Comparison of ENCODE assay signal across 8 cellular contexts in genomic region chr1:159945483-159946241, GRCh38. TPM values are rescaled to one million over a fixed set of nuclear protein-coding genes. Genes with fewer than 3 reads are reported as not detected.
A peak's percentile ranks its signal among the peaks of the same experiment; 100 is the strongest.
DNase-seq lines count a peak whose midpoint lies in the region; ATAC-seq, FAIRE-seq and TF ChIP-seq lines count a peak whose summit lies in the region.

A gene with protein sequence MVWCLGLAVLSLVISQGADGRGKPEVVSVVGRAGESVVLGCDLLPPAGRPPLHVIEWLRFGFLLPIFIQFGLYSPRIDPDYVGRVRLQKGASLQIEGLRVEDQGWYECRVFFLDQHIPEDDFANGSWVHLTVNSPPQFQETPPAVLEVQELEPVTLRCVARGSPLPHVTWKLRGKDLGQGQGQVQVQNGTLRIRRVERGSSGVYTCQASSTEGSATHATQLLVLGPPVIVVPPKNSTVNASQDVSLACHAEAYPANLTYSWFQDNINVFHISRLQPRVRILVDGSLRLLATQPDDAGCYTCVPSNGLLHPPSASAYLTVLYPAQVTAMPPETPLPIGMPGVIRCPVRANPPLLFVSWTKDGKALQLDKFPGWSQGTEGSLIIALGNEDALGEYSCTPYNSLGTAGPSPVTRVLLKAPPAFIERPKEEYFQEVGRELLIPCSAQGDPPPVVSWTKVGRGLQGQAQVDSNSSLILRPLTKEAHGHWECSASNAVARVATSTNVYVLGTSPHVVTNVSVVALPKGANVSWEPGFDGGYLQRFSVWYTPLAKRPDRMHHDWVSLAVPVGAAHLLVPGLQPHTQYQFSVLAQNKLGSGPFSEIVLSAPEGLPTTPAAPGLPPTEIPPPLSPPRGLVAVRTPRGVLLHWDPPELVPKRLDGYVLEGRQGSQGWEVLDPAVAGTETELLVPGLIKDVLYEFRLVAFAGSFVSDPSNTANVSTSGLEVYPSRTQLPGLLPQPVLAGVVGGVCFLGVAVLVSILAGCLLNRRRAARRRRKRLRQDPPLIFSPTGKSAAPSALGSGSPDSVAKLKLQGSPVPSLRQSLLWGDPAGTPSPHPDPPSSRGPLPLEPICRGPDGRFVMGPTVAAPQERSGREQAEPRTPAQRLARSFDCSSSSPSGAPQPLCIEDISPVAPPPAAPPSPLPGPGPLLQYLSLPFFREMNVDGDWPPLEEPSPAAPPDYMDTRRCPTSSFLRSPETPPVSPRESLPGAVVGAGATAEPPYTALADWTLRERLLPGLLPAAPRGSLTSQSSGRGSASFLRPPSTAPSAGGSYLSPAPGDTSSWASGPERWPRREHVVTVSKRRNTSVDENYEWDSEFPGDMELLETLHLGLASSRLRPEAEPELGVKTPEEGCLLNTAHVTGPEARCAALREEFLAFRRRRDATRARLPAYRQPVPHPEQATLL (minus strand): TSS chr1:159945613. CDS start chr1:159943454, 2,159 bp downstream.

- H2AFZ ChIP-seq in neuronal stem cell (ENCODE audit: low read length) = peak within 1 kb of the TSS; percentile 98

- H3K23ac ChIP-seq in neuronal stem cell (ENCODE audit: low read depth, low read length, poor library complexity) = peak within 1 kb of the TSS; percentile 6

- POLR2A ChIA-PET in Panc1 (lab: Charles Lee) = no interaction called here

- no CpG with 5 or more reads among the region's 58 CpGs for WGBS in neuronal stem cell (ENCODE audit: extremely low coverage in 2 of 2, insufficient read length in 2 of 2, insufficient replicate concordance in 1 of 2), 2 donors

- CTCF ChIA-PET in Panc1 (lab: Charles Lee) = no interaction called here

- H3K79me1 ChIP-seq in neuronal stem cell (ENCODE audit: low read depth, low read length) = peaks cover 10% of the 10 kb centered on the region

- no peak within 1 kb of the TSS for H4K8ac ChIP-seq in neuronal stem cell (ENCODE audit: low read depth, low read length)

- BruUV-seq in Panc1 (replicated peaks; lab: Mats Ljungman, UMichigan) = no TSS peak

- peak within 1 kb of the TSS; percentile 66 for H2BK15ac ChIP-seq in neuronal stem cell (ENCODE audit: low read length)

- H3K9ac ChIP-seq in ES-I3 (ENCODE audit: low read depth, low read length) = peak within 1 kb of the TSS; percentile 57
- H3K9ac ChIP-seq in neuronal stem cell (ENCODE audit: low read depth, low read length, poor library complexity) = peak within 1 kb of the TSS; percentile 82
- H3K9ac ChIP-seq in stomach smooth muscle (ENCODE audit: low read length in 2 of 2) = peak within 1 kb of the TSS in 1 of 2 donors; percentile 21

- H4K91ac ChIP-seq in neuronal stem cell (ENCODE audit: low read depth, low read length, poor library complexity) = no peak within 1 kb of the TSS

- peak within 1 kb of the TSS; percentile 41 for H2BK12ac ChIP-seq in neuronal stem cell (ENCODE audit: low read length)

- H3K27ac ChIP-seq in Panc1 (ENCODE audit: low read length) (no peak within 1 kb of the TSS), neuronal stem cell (replicated peaks; ENCODE audit: low read length) (no peak within 1 kb of the TSS), stomach smooth muscle (ENCODE audit: low read length) (no peak within 1 kb of the TSS)

- intact Hi-C loops in Panc1 (cut with micrococcal nuclease; ENCODE audit: unreplicated experiment) = no loop called here

- ATAC-seq in Panc1 = peak; percentile 88

- peak within 1 kb of the TSS; percentile 71 for H3K4me2 ChIP-seq in neuronal stem cell (ENCODE audit: insufficient read depth, low read length, poor library complexity, severe bottlenecking)

- H3K36me3 ChIP-seq in ES-I3 (ENCODE audit: insufficient read depth, low read length) (no peaks in the 10 kb centered on the region), Panc1 (ENCODE audit: control insufficient read depth, insufficient read depth, low read length) (peaks cover 2% of the 10 kb centered on the region; the same call in 1 of the 2 replicates), neuronal stem cell (replicated peaks in 1 of 2; ENCODE audit: control insufficient read depth in 2 of 2, insufficient read depth in 2 of 2, low read length in 2 of 2) (no peaks in the 10 kb centered on the region), stomach smooth muscle (ENCODE audit: control insufficient read depth in 2 of 2, insufficient read depth in 2 of 2, low read length in 2 of 2) (no peaks in the 10 kb centered on the region)

- TF ChIP-seq CTCF in Panc1 (IDR thresholded peaks at IDR 0.05) = peak; percentile 68; the same call in 1 of the 2 replicates

- H2BK120ac ChIP-seq in neuronal stem cell (ENCODE audit: low read depth, low read length) = peak within 1 kb of the TSS; percentile 33

- H2AK5ac ChIP-seq in neuronal stem cell (ENCODE audit: low read depth, low read length) = peak within 1 kb of the TSS; percentile 66

- H3K18ac ChIP-seq in neuronal stem cell (ENCODE audit: low read length) = peak within 1 kb of the TSS; percentile 92

- H3K4me1 ChIP-seq in ES-I3 (ENCODE audit: insufficient read depth, low read length) = no peaks in the 10 kb centered on the region
- H3K4me1 ChIP-seq in Panc1 (ENCODE audit: control insufficient read depth, insufficient read depth, low read length) = peaks cover 3% of the 10 kb centered on the region
- peaks cover 19 to 36% of the 10 kb centered on the region in 2 donors for H3K4me1 ChIP-seq in neuronal stem cell (ENCODE audit: control insufficient read depth in 2 of 2, insufficient read depth in 1 of 2, low read depth in 1 of 2, low read length in 2 of 2)
- peaks cover 13% of the 10 kb centered on the region for H3K4me1 ChIP-seq in stomach smooth muscle (ENCODE audit: control insufficient read depth, insufficient read depth, low read length)

- in situ Hi-C loops in Panc1 (cut with HindIII; ENCODE audit: low pct_unique_long_range_greater_than_20kb, low sequenced_read_pairs) = no loop called here

- peak; percentile 79 for DNase-seq in HuH-7.5 (ENCODE audit: low spot score)
- DNase-seq in Panc1 (ENCODE audit: low read depth, low spot score) = no peak
- peak; percentile 67 for DNase-seq in activated gamma-delta T cell treated with anti-CD3 and anti-CD28 coated beads, Interleukin-2, amount 50 U/mL, for 16 hours (ENCODE audit: low read depth)
- DNase-seq in germinal center (ENCODE audit: low spot score) = peak; percentile 53
- DNase-seq in neuronal stem cell (ENCODE audit: low spot score) = peak; percentile 93
- DNase-seq in RCC 7860 (ENCODE audit: low spot score) = no peak

- no peak within 1 kb of the TSS for H2BK5ac ChIP-seq in neuronal stem cell (ENCODE audit: low read length)

- H3K4me3 ChIP-seq in Panc1 (ENCODE audit: low read depth in 2 of 2, low read length in 2 of 2) (peak within 1 kb of the TSS; percentile 8 to 36; a peak in 2 of 4 replicates), neuronal stem cell (ENCODE audit: low read length in 2 of 2) (peak within 1 kb of the TSS; percentile 78 to 83), stomach smooth muscle (ENCODE audit: low read length in 2 of 2) (peak within 1 kb of the TSS; percentile 56 to 72)

- peaks cover 16% of the 10 kb centered on the region for H3K27me3 ChIP-seq in Panc1 (ENCODE audit: control insufficient read depth, insufficient read depth, low read length)
- peaks cover 0 to 45% (median 0%) of the 10 kb centered on the region in 3 experiments for H3K27me3 ChIP-seq in neuronal stem cell (ENCODE audit: control insufficient read depth in 3 of 3, insufficient read depth in 3 of 3, low read depth in 1 of 3, low read length in 3 of 3)
- H3K27me3 ChIP-seq in stomach smooth muscle (ENCODE audit: control insufficient read depth in 1 of 2, insufficient read depth in 2 of 2, low read length in 2 of 2) = peaks cover 0 to 16% of the 10 kb centered on the region in 2 donors

- H3K9me3 ChIP-seq in ES-I3 (ENCODE audit: control insufficient read depth, insufficient read depth, low read length) (no peaks in the 10 kb centered on the region), Panc1 (ENCODE audit: control insufficient read depth, insufficient read depth, low read depth, low read length) (no peaks in the 10 kb centered on the region), neuronal stem cell (replicated peaks in 1 of 2; ENCODE audit: control insufficient read depth in 2 of 2, insufficient read depth in 1 of 2, low read depth in 1 of 2, low read length in 2 of 2) (no peaks in the 10 kb centered on the region), stomach smooth muscle (ENCODE audit: control insufficient read depth in 2 of 2, low read length in 2 of 2) (no peaks in the 10 kb centered on the region)

- H3K14ac ChIP-seq in neuronal stem cell (ENCODE audit: low read length) = no peak within 1 kb of the TSS

- no peak within 1 kb of the TSS for H3K4ac ChIP-seq in neuronal stem cell (ENCODE audit: low read length)

- FAIRE-seq in RCC 7860 (lab: Jason Lieb, UNC) = no peak

RNA-seq across cellular contexts. Expression of the gene that starts here (rescaled TPM):
- 0.51 TPM for total RNA-seq in Panc1 (2021; ENCODE audit: unreplicated experiment)
- 0.44 TPM for polyA plus RNA-seq in Panc1 (2012; ENCODE audit: insufficient read length)
- polyA plus RNA-seq in neuronal stem cell (2013, experiment 1 of 2) = 11.6 TPM
- 11.4 TPM for polyA plus RNA-seq in neuronal stem cell (2013, experiment 2 of 2)

Comparison
In these comparisons a context has a peak if more than half of its experiments do, and no peak if none do; other contexts are left out.
1. Peak in ATAC-seq and H3K4me3 ChIP-seq in Panc1; RNA of the gene not detected or under 1 TPM.
2. DNase-seq: peak in HuH-7.5 (single experiment), activated gamma-delta T cell treated with anti-CD3 and anti-CD28 coated beads, Interleukin-2, amount 50 U/mL, for 16 hours (single experiment), germinal center (single experiment) and neuronal stem cell (single experiment); none in Panc1 (single experiment) and RCC 7860 (single experiment).
3. H3K4me3 ChIP-seq: peak in every context shown above with its lines; median percentile 80 in neuronal stem cell; 64 in stomach smooth muscle; 22 in Panc1.